1 cellular context compared by ENCODE assay signal in the genomic region with DNA sequence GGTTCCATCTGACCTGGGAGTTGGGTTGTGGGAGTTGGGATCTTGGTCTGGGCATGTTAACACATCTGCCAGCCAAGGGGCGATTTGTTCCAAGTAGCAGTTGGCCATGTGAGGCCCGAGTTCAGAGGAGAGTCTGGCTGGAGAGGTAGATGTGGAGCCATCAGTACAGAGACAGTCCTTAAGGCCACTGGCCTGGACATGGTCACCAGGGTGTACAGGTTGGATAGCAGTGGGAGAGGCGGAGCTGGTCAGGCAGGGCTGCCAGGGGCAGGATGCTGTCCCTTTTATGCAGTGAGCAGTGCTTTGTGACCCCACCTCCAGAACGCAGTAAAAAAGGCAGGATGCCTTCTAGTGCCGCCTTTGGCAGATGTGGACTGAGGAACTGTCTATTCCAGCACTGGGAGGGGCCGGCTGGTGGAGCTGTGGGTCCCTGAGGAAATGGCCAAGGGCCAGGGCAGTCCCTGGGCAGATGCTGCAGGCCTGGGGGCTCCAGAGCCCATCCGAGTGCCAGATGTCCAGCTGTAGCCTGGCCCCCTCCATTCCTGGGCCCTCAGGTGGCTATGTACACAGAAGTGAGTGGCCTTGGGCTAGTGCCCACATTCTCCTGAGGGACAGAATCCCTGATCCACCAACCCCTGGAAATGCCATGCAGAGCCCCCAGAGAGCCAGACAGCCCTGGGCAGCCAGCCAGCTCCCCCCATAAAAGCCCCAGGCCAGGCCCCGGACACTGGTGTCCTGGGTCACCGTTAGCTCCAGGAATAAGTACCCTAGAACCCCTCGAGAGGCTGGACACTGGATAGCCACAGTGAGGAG.
A peak's percentile ranks its signal among the peaks of the same experiment; 100 is the strongest.
TF ChIP-seq lines count a peak whose summit lies in the region.

No MANE protein-coding gene starts in this region.

TF ChIP-seq in K562, 482 proteins besides CTCF, POLR2A, EP300 and RAD21:
- no peak for TF ChIP-seq ZNF347 (CRISPR knock-in tag; IDR thresholded peaks at IDR 0.05; ENCODE audit: low read depth)
- TF ChIP-seq MTF1 (CRISPR knock-in tag; IDR thresholded peaks at IDR 0.05; ENCODE audit: borderline replicate concordance) = no peak
- 0 out of 4 replicates have a peak, but pooled peaks of 1 of the 2 experiments have one; percentile 6 for TF ChIP-seq NRF1 (conservative IDR thresholded peaks at IDR 0.05 in 1 of 2, IDR thresholded peaks at IDR 0.05 in 1 of 2)
